26 cellular contexts compared by ENCODE assay signal in the genomic region with DNA sequence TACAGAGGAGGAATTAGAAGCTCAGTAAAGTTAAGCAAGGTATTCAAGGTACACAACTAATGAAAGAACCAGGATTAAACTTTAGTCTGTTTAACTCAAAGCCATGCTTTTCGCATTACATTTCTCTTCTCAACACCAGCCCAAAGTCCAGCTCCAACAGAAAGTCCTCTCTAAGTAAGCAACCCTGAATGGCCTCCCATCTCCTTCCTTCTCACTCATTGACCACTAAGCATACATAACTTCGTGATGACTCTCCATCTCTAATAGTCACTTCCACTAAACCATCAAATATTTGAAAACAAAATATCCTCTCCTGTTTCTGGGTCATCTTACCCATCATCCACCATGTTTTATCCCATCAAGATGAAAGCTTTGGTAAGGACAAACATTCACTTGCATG.
"Had no signal": no experiment of that assay in that cellular context is flagged by ENCODE, and none has a peak within 500 bp of the region (broad histone marks: within the 10 kb centered on the region; RNA-seq: fewer than 3 reads in every experiment).

No MANE protein-coding gene starts in this region.

- H3K9me3 ChIP-seq: colonic mucosa, heart left ventricle, left ventricle myocardium inferior, lower lobe of right lung, ovary, right atrium auricular region, testis, tibial nerve, upper lobe of right lung, vagina had no signal

- H3K36me3 Mint-ChIP-seq: natural killer cell treated with Interleukin-12 subunit alpha and Interleukin-12 subunit beta and Interleukin-15 and Interleukin-18, amount 100 ng/mL, for 72 hours; neural progenitor cell; stimulated activated effector memory CD8-positive, alpha-beta T cell treated with anti-CD3 and anti-CD28 coated beads, Interleukin-12 subunit alpha, Interleukin-12 subunit beta, amount 100 ng/mL, for 72 hours had no signal

- H3K27ac Mint-ChIP-seq: natural killer cell treated with Interleukin-12 subunit alpha and Interleukin-12 subunit beta and Interleukin-15 and Interleukin-18, amount 100 ng/mL, for 72 hours; neural progenitor cell; stimulated activated effector memory CD8-positive, alpha-beta T cell treated with anti-CD3 and anti-CD28 coated beads, Interleukin-12 subunit alpha, Interleukin-12 subunit beta, amount 100 ng/mL, for 72 hours; stimulated activated naive CD8-positive, alpha-beta T cell treated with anti-CD3 and anti-CD28 coated beads, Interleukin-15, Interleukin-2, amounts not matched to agents 100 ng/mL and 50 ng/mL, for 24 hours had no signal

- H3K27me3 Mint-ChIP-seq: natural killer cell treated with Interleukin-12 subunit alpha and Interleukin-12 subunit beta and Interleukin-15 and Interleukin-18, amount 100 ng/mL, for 72 hours; stimulated activated naive CD8-positive, alpha-beta T cell treated with anti-CD3 and anti-CD28 coated beads, Interleukin-15, Interleukin-2, amounts not matched to agents 100 ng/mL and 50 ng/mL, for 24 hours had no signal

- H2AFZ ChIP-seq: neural progenitor cell had no signal

- H3K4me3 ChIP-seq: colonic mucosa, heart left ventricle, left ventricle myocardium inferior, lower lobe of right lung, neural progenitor cell, ovary, right atrium auricular region, smooth muscle cell, testis, tibial nerve, upper lobe of right lung, vagina had no signal

- H3K4me1 Mint-ChIP-seq: stimulated activated effector memory CD8-positive, alpha-beta T cell treated with anti-CD3 and anti-CD28 coated beads, Interleukin-12 subunit alpha, Interleukin-12 subunit beta, amount 100 ng/mL, for 72 hours had no signal

- H3K4me2 ChIP-seq: neural progenitor cell, smooth muscle cell had no signal

- DNase-seq: colonic mucosa; dermis blood vessel endothelial cell; erythroblast; foreskin melanocyte; heart left ventricle; hypothalamus; kidney; left cardiac atrium; left ventricle myocardium inferior; lower lobe of right lung; mesenchymal stem cell; midbrain; nucleus accumbens; ovary; stimulated activated CD4-positive, alpha-beta T cell treated with anti-CD3 and anti-CD28 coated beads, Interleukin-4, amount 100 ng/mL, for 1 hour; stimulated activated CD8-positive, alpha-beta memory T cell treated with anti-CD3 and anti-CD28 coated beads, Interleukin-4, amount 100 ng/mL, for 48 hours; testis; upper lobe of right lung had no signal

- H3K4me3 Mint-ChIP-seq: natural killer cell treated with Interleukin-12 subunit alpha and Interleukin-12 subunit beta and Interleukin-15 and Interleukin-18, amount 100 ng/mL, for 72 hours; neural progenitor cell; stimulated activated effector memory CD8-positive, alpha-beta T cell treated with anti-CD3 and anti-CD28 coated beads, Interleukin-12 subunit alpha, Interleukin-12 subunit beta, amount 100 ng/mL, for 72 hours; stimulated activated naive CD8-positive, alpha-beta T cell treated with anti-CD3 and anti-CD28 coated beads, Interleukin-15, Interleukin-2, amounts not matched to agents 100 ng/mL and 50 ng/mL, for 24 hours had no signal

- H3K9ac ChIP-seq: neural progenitor cell had no signal

- H3K36me3 ChIP-seq: colonic mucosa, heart left ventricle, left ventricle myocardium inferior, lower lobe of right lung, neural progenitor cell, ovary, right atrium auricular region, tibial nerve, upper lobe of right lung, vagina had no signal

- H3K4me1 ChIP-seq: colonic mucosa, heart left ventricle, left ventricle myocardium inferior, lower lobe of right lung, neural progenitor cell, right atrium auricular region, testis, tibial nerve, upper lobe of right lung, vagina had no signal

- H3K27me3 ChIP-seq: colonic mucosa, heart left ventricle, neural progenitor cell, ovary, right atrium auricular region, testis, tibial nerve, upper lobe of right lung, vagina had no signal

- H3K27ac ChIP-seq: colonic mucosa, heart left ventricle, left ventricle myocardium inferior, lower lobe of right lung, neural progenitor cell, ovary, right atrium auricular region, testis, tibial nerve, upper lobe of right lung, vagina had no signal

- H3K9me3 Mint-ChIP-seq: neural progenitor cell had no signal

- ATAC-seq: heart left ventricle; left cardiac atrium; lower lobe of right lung; natural killer cell treated with Interleukin-12 subunit alpha and Interleukin-12 subunit beta and Interleukin-15 and Interleukin-18, amount 100 ng/mL, for 72 hours; stimulated activated effector memory CD8-positive, alpha-beta T cell treated with anti-CD3 and anti-CD28 coated beads, Interleukin-12 subunit alpha, Interleukin-12 subunit beta, amount 100 ng/mL, for 72 hours; upper lobe of right lung had no signal
